10 cellular contexts compared by ENCODE assay signal in genomic region chr7:47336178-47337020, GRCh38.
A peak's percentile ranks its signal among the peaks of the same experiment; 100 is the strongest.
DNase-seq lines count a peak whose midpoint lies in the region; ATAC-seq, FAIRE-seq and TF ChIP-seq lines count a peak whose summit lies in the region.
"Had no signal": no experiment of that assay in that cellular context is flagged by ENCODE, and none has a peak within 500 bp of the region (broad histone marks: within the 10 kb centered on the region; RNA-seq: fewer than 3 reads in every experiment).

No MANE protein-coding gene starts in this region.

- H3K4me1 Mint-ChIP-seq in HFFc6 (ENCODE audit: low read depth) (peaks cover 53% of the 10 kb centered on the region), chondrocyte (ENCODE audit: low read depth) (peaks cover 85% of the 10 kb centered on the region)

- dilution Hi-C loops in keratinocyte (cut with MboI; ENCODE audit: extremely low pct_ligation_motif_present, low sequenced_read_pairs) = no loop called here

- H3K27ac Mint-ChIP-seq in HFFc6 (peak overlapping the region; percentile 5; the same call in 1 of the 2 replicates), chondrocyte (ENCODE audit: unreplicated experiment) (peak overlapping the region; percentile 87)

- no peaks in the 10 kb centered on the region for H3K9me3 ChIP-seq in keratinocyte (ENCODE audit: control insufficient read depth, low read depth, low read length)
- H3K9me3 ChIP-seq in subcutaneous abdominal adipose tissue (ENCODE audit: control insufficient read depth in 5 of 5, low read length in 5 of 5) = peaks cover 0 to 2% (median 0%) of the 10 kb centered on the region in 5 donors

- H3K9me3 Mint-ChIP-seq in HFFc6 (no peaks in the 10 kb centered on the region), chondrocyte (ENCODE audit: low read depth) (peaks cover 3% of the 10 kb centered on the region)

- peaks cover 4% of the 10 kb centered on the region for H3K9me1 ChIP-seq in keratinocyte (ENCODE audit: control insufficient read depth, extremely low read depth, insufficient read depth, low read length)

- DNase-seq in HFFc6 (peak; percentile 63), chondrocyte (ENCODE audit: low spot score) (no peak), keratinocyte (ENCODE audit: low read depth, low spot score) (peak; percentile 68), NCI-H146 (lab: John Stamatoyannopoulos, UW) (no peak), NCI-H510A treated with DMSO at 0.1 percent for 48 hours (lab: John Stamatoyannopoulos, UW) (no peak), NCI-H1048 (lab: John Stamatoyannopoulos, UW) (no peak)
- DNase-seq: GF-D8, NCI-H2081 had no signal

- H3K4me3 Mint-ChIP-seq in HFFc6 (peak overlapping the region; percentile 33), chondrocyte (ENCODE audit: unreplicated experiment) (no peak overlapping the region)

- ATAC-seq in GM18909 (IDR thresholded peaks at IDR 0.05; ENCODE audit: poor library complexity, unreplicated experiment) = no peak

- H3K4me1 ChIP-seq in keratinocyte (ENCODE audit: control insufficient read depth, extremely low read depth, insufficient read depth, low read length) = peaks cover 46% of the 10 kb centered on the region
- peaks cover 0 to 16% (median 3%) of the 10 kb centered on the region in 5 donors for H3K4me1 ChIP-seq in subcutaneous abdominal adipose tissue (ENCODE audit: control insufficient read depth in 5 of 5, insufficient read depth in 5 of 5, low read length in 5 of 5)

- H3K4me3 ChIP-seq in keratinocyte (ENCODE audit: control insufficient read depth in 2 of 3, extremely low read depth in 1 of 3, insufficient read depth in 2 of 3, low read depth in 1 of 3, low read length in 3 of 3) = no peak overlapping the region
- no peak overlapping the region for H3K4me3 ChIP-seq in subcutaneous abdominal adipose tissue (ENCODE audit: low read depth in 1 of 5, low read length in 5 of 5)

- H3K4me2 ChIP-seq in keratinocyte (ENCODE audit: control insufficient read depth, extremely low read depth, insufficient read depth, low read depth, low read length) = peak overlapping the region; percentile 37

- H3K27me3 Mint-ChIP-seq in HFFc6 (ENCODE audit: insufficient read depth) (no peaks in the 10 kb centered on the region; the same call in none of the 2 replicates), chondrocyte (ENCODE audit: low read depth) (no peaks in the 10 kb centered on the region)

- H3K9ac ChIP-seq in keratinocyte (ENCODE audit: control insufficient read depth, extremely low read depth, insufficient read depth, low read length) = no peak overlapping the region
- no peak overlapping the region for H3K9ac ChIP-seq in subcutaneous abdominal adipose tissue (ENCODE audit: low read length in 5 of 5)

- H3K36me3 ChIP-seq in keratinocyte (ENCODE audit: control insufficient read depth in 2 of 2, extremely low read depth in 1 of 2, insufficient read depth in 2 of 2, low read length in 2 of 2) = no peaks in the 10 kb centered on the region
- H3K36me3 ChIP-seq in subcutaneous abdominal adipose tissue (ENCODE audit: control insufficient read depth in 5 of 5, insufficient read depth in 5 of 5, low read length in 5 of 5) = peaks cover 0 to 42% (median 11%) of the 10 kb centered on the region in 5 donors

- no peak overlapping the region for H3K27ac ChIP-seq in keratinocyte (ENCODE audit: control insufficient read depth, insufficient read depth, low read length)
- H3K27ac ChIP-seq in subcutaneous abdominal adipose tissue (ENCODE audit: low read depth, low read length) = peak overlapping the region; percentile 61

- H3K36me3 Mint-ChIP-seq in HFFc6 (ENCODE audit: low read depth) (peaks cover 26% of the 10 kb centered on the region; the same call in 1 of the 2 replicates), chondrocyte (ENCODE audit: low read depth) (peaks cover 39% of the 10 kb centered on the region)

- peak; percentile 98 for FAIRE-seq in keratinocyte (lab: Jason Lieb, UNC)

- no peaks in the 10 kb centered on the region for H4K20me1 ChIP-seq in keratinocyte (ENCODE audit: control insufficient read depth, extremely low read depth, insufficient read depth, low read length)

- TF ChIP-seq CTCF in HFFc6 (IDR thresholded peaks at IDR 0.05) (no peak), chondrocyte (IDR thresholded peaks at IDR 0.05) (no peak), keratinocyte (optimal IDR thresholded peaks at IDR 0.05 in 1 of 3, IDR thresholded peaks at IDR 0.05 in 1 of 3, conservative IDR thresholded peaks at IDR 0.05 in 1 of 3; ENCODE audit: extremely low read depth in 1 of 3, insufficient read depth in 2 of 3, low read length in 3 of 3) (no peak)

- H2AFZ ChIP-seq in keratinocyte (ENCODE audit: control insufficient read depth, low read length) = no peak overlapping the region

- H3K27me3 ChIP-seq in keratinocyte (ENCODE audit: control insufficient read depth, extremely low read depth, insufficient read depth, low read length) (no peaks in the 10 kb centered on the region), subcutaneous abdominal adipose tissue (ENCODE audit: control insufficient read depth in 5 of 5, insufficient read depth in 4 of 5, low read length in 5 of 5) (no peaks in the 10 kb centered on the region)

- no peaks in the 10 kb centered on the region for H3K79me2 ChIP-seq in keratinocyte (ENCODE audit: control insufficient read depth, insufficient read depth, low read length)

Comparison
In these comparisons a context has a peak if more than half of its experiments do, and no peak if none do; other contexts are left out.
1. DNase-seq: peak in HFFc6 (single experiment) and keratinocyte (single experiment); none in chondrocyte (single experiment), NCI-H146 (single experiment), NCI-H510A treated with DMSO at 0.1 percent for 48 hours (single experiment) and NCI-H1048 (single experiment).